Comparison of ENCODE assay signal across 1 cellular context in the genomic region with DNA sequence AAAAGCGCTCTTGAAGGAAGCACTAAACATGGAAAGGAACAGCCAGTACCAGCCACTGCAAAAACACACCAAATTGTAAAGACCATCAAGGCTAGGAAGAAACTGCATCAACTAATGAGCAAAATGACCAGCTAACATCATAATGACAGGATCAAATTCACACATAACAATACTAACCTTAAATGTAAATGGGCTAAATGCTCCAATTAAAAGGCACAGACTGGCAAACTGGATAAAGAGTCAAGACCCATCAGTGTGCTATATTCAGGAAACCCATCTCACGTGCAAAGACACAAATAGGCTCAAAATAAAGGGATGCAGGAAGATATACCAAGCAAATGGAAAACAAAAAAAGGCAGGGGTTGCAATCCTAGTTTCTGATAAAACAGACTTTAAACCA.
A peak's percentile ranks its signal among the peaks of the same experiment; 100 is the strongest.
DNase-seq lines count a peak whose midpoint lies in the region; ATAC-seq, FAIRE-seq and TF ChIP-seq lines count a peak whose summit lies in the region.
"Not testable (repeated sequence)": the region's sequence is repeated elsewhere in the genome, so short reads cannot be mapped to it uniquely, and the experiment has no call there.

No MANE protein-coding gene starts in this region.

- CTCF ChIA-PET in K562 (lab: Yijun Ruan, JAX; ENCODE audit: low intra/inter-chr PET ratio): not testable (repeated sequence)

- not testable (repeated sequence) for H3K79me2 ChIP-seq in K562 (ENCODE audit: control insufficient read depth, insufficient read depth, low read length)

- not testable (repeated sequence) for H3K4me2 ChIP-seq in K562 (ENCODE audit: insufficient read depth, low read length)

- TF ChIP-seq CTCF in K562 (IDR thresholded peaks at IDR 0.05 in 2 of 3, conservative IDR thresholded peaks at IDR 0.05 in 1 of 3; ENCODE audit: insufficient read depth in 2 of 3, low read depth in 1 of 3, low read length in 3 of 3): not testable (repeated sequence)

- in situ Hi-C loops in K562 (cut with MboI): not testable (repeated sequence)

- 12% methylated on average over 2 of the region's 2 CpGs for WGBS in K562 (ENCODE audit: insufficient coverage, low coverage, missing lambda C conversion rate)

- not testable (repeated sequence) for TF ChIP-seq EP300 in K562 (IDR thresholded peaks at IDR 0.05; ENCODE audit: low read length)

- not testable (repeated sequence) for H3K9me1 ChIP-seq in K562 (ENCODE audit: control insufficient read depth, insufficient read depth, low read length)

- intact Hi-C loops in K562 (cut with micrococcal nuclease): not testable (repeated sequence)

- not testable (repeated sequence) for H4K20me1 ChIP-seq in K562 (replicated peaks; ENCODE audit: control insufficient read depth, insufficient read depth, low read length)

- H2AFZ ChIP-seq in K562 (ENCODE audit: low read depth, low read length): not testable (repeated sequence)

- ATAC-seq in K562: not testable (repeated sequence)

- H3K4me3 ChIP-seq in K562: not testable (repeated sequence)

- H3K4me1 ChIP-seq in K562 (replicated peaks in 1 of 2; ENCODE audit: control insufficient read depth in 2 of 2, insufficient read depth in 2 of 2, low read length in 2 of 2): not testable (repeated sequence)

- H3K9me3 ChIP-seq in K562 (replicated peaks; ENCODE audit: control insufficient read depth, insufficient read depth, low read depth, low read length): not testable (repeated sequence)

- not testable (repeated sequence) for H3K9ac ChIP-seq in K562 (ENCODE audit: insufficient read depth in 1 of 2, low read depth in 2 of 2, low read length in 2 of 2)

- H3K27me3 ChIP-seq in K562 (ENCODE audit: control insufficient read depth in 2 of 2, insufficient read depth in 2 of 2, low read length in 2 of 2): not testable (repeated sequence)

- POLR2A ChIA-PET in K562 (lab: Yijun Ruan, JAX): not testable (repeated sequence)

- BruUV-seq in K562 (replicated peaks; lab: Mats Ljungman, UMichigan): not testable (repeated sequence)

- DNase-seq in K562 (ENCODE audit: extremely low read depth in 1 of 4, low spot score in 3 of 4): not testable (repeated sequence)

- FAIRE-seq in K562 (lab: Jason Lieb, UNC): not testable (repeated sequence)

- not testable (repeated sequence) for H3K27ac ChIP-seq in K562 (ENCODE audit: extremely low read depth, low read depth, low read length)

- not testable (repeated sequence) for TF ChIP-seq POLR2A in K562 (conservative IDR thresholded peaks at IDR 0.05)

- H3K36me3 ChIP-seq in K562 (ENCODE audit: control insufficient read depth, insufficient read depth, low read length): not testable (repeated sequence)

- not testable (repeated sequence) for TF ChIP-seq RAD21 in K562 (CRISPR knock-in tag; conservative IDR thresholded peaks at IDR 0.05 in 1 of 2, IDR thresholded peaks at IDR 0.05 in 1 of 2)

TF ChIP-seq in K562, 482 proteins besides CTCF, POLR2A, EP300 and RAD21:
- TF ChIP-seq ZNF354B (CRISPR knock-in tag; IDR thresholded peaks at IDR 0.05) (peak; percentile 81), ZNF507 (tag; conservative IDR thresholded peaks at IDR 0.05) (peak; percentile 96)
